In genomic region chr6:84409911-84410310, GRCh38 we compare ENCODE assay signal across 24 cellular contexts.
"Had no signal": no experiment of that assay in that cellular context is flagged by ENCODE, and none has a peak within 500 bp of the region (broad histone marks: within the 10 kb centered on the region; RNA-seq: fewer than 3 reads in every experiment).

No MANE protein-coding gene starts in this region.

- H3K27ac ChIP-seq: colonic mucosa, epithelial cell of prostate, esophagus squamous epithelium, gastrocnemius medialis, heart right ventricle, left ventricle myocardium inferior, lower lobe of right lung had no signal

- H3K9me3 Mint-ChIP-seq: dendritic cell treated with granulocyte-macrophage colony-stimulating factor and Interleukin-4, amounts not matched to agents 40 ng/mL and 50 ng/mL, for 4 days; effector memory CD8-positive, alpha-beta T cell; endodermal cell; mesothelial cell of epicardium had no signal

- H3K9me3 ChIP-seq: colonic mucosa, esophagus squamous epithelium, gastrocnemius medialis, heart right ventricle, left ventricle myocardium inferior, lower lobe of right lung, mucosa of descending colon had no signal

- H3K36me3 Mint-ChIP-seq: mesothelial cell of epicardium, naive B cell had no signal

- H3K4me1 Mint-ChIP-seq: endodermal cell, naive B cell had no signal

- H3K27me3 Mint-ChIP-seq: dendritic cell treated with granulocyte-macrophage colony-stimulating factor and Interleukin-4, amounts not matched to agents 40 ng/mL and 50 ng/mL, for 4 days; effector memory CD8-positive, alpha-beta T cell had no signal

- H3K4me3 ChIP-seq: colonic mucosa, esophagus squamous epithelium, gastrocnemius medialis, heart right ventricle, left ventricle myocardium inferior, lower lobe of right lung, mucosa of descending colon had no signal

- ATAC-seq: effector memory CD8-positive, alpha-beta T cell; esophagus mucosa; gastrocnemius medialis; heart right ventricle; left cardiac atrium; lower lobe of right lung; mucosa of descending colon had no signal

- H3K27ac Mint-ChIP-seq: dendritic cell treated with granulocyte-macrophage colony-stimulating factor and Interleukin-4, amounts not matched to agents 40 ng/mL and 50 ng/mL, for 4 days; effector memory CD8-positive, alpha-beta T cell; endodermal cell; mesothelial cell of epicardium; naive B cell had no signal

- H3K27me3 ChIP-seq: colonic mucosa, esophagus squamous epithelium, gastrocnemius medialis, heart right ventricle had no signal

- H3K36me3 ChIP-seq: colonic mucosa, esophagus squamous epithelium, gastrocnemius medialis, heart right ventricle, left ventricle myocardium inferior, lower lobe of right lung had no signal

- H3K4me3 Mint-ChIP-seq: dendritic cell treated with granulocyte-macrophage colony-stimulating factor and Interleukin-4, amounts not matched to agents 40 ng/mL and 50 ng/mL, for 4 days; effector memory CD8-positive, alpha-beta T cell; endodermal cell; mesothelial cell of epicardium; naive B cell had no signal

- H3K4me1 ChIP-seq: colonic mucosa, esophagus squamous epithelium, gastrocnemius medialis, heart right ventricle, left ventricle myocardium inferior, lower lobe of right lung had no signal

- DNase-seq: colonic mucosa; cortex of kidney; effector CD8-positive, alpha-beta T cell; effector memory CD8-positive, alpha-beta T cell; endodermal cell; erythroblast; esophagus squamous epithelium; foreskin fibroblast; foreskin melanocyte; gastrocnemius medialis; glutamatergic neuron; head of caudate nucleus; heart right ventricle; hippocampal formation; left cardiac atrium; left ventricle myocardium inferior; lower lobe of right lung; mesenchymal stem cell; mucosa of descending colon; naive B cell had no signal
